Comparison of ENCODE assay signal across 11 cellular contexts in genomic region chr13:73924607-73925006, GRCh38.
DNase-seq lines count a peak whose midpoint lies in the region; ATAC-seq and TF ChIP-seq lines count a peak whose summit lies in the region.
"Had no signal": no experiment of that assay in that cellular context is flagged by ENCODE, and none has a peak within 500 bp of the region (broad histone marks: within the 10 kb centered on the region; RNA-seq: fewer than 3 reads in every experiment).

No MANE protein-coding gene starts in this region.

- WGBS in testis, 2 donors: 95 to 97% methylated on average over 1 of the region's 1 CpG

- H3K27ac ChIP-seq in testis: no peak overlapping the region
- H3K27ac ChIP-seq: C4-2B had no signal

- H3K27me3 Mint-ChIP-seq in T-cell: no peaks in the 10 kb centered on the region

- H3K4me1 Mint-ChIP-seq in T-cell: peaks cover 85 to 91% (median 86%) of the 10 kb centered on the region in 3 donors

- H3K27ac Mint-ChIP-seq in T-cell: peak overlapping the region; percentile 8 to 42
- H3K27ac Mint-ChIP-seq: GM23338 had no signal

- peak overlapping the region in 2 of 3 donors; percentile 29 to 37 for H3K4me3 Mint-ChIP-seq in T-cell
- H3K4me3 Mint-ChIP-seq: GM23338 had no signal

- intact Hi-C loops in testis (cut with DNase I; ENCODE audit: low total_unique reads): no loop called here

- H3K27me3 ChIP-seq in testis: no peaks in the 10 kb centered on the region

- POLR2A ChIA-PET in T-cell (lab: Charles Lee): interaction anchor here in 1 of 2 donors (0.6 kb wide), 1 partner anchor 14 kb away, joined by 3 read pairs; no protein-coding TSS in a partner anchor

- no peak for TF ChIP-seq CTCF in GM10266 (IDR thresholded peaks at IDR 0.05; ENCODE audit: control insufficient read depth, insufficient read depth, low read depth, missing control alignments)
- TF ChIP-seq CTCF in testis (IDR thresholded peaks at IDR 0.05): no peak

- TF ChIP-seq POLR2A in testis (IDR thresholded peaks at IDR 0.05): no peak

- no peaks in the 10 kb centered on the region for H3K9me3 ChIP-seq in testis

- peaks cover 31% of the 10 kb centered on the region for H3K36me3 Mint-ChIP-seq in T-cell

- H3K4me3 ChIP-seq in testis: no peak overlapping the region
- H3K4me3 ChIP-seq: GM23338 had no signal

- CTCF ChIA-PET in T-cell (lab: Charles Lee): interaction anchor here in 1 of 2 donors (0.6 kb wide), 1 partner anchor 76 kb away, joined by 3 read pairs; no protein-coding TSS in a partner anchor

- ATAC-seq in GM19351 (IDR thresholded peaks at IDR 0.05; ENCODE audit: unreplicated experiment): peak; percentile 99
- peak; percentile 97 for ATAC-seq in HG02938 (IDR thresholded peaks at IDR 0.05; ENCODE audit: unreplicated experiment)
- ATAC-seq in T-cell (replicated peaks in 1 of 4): no peak
- ATAC-seq: GM23338 had no signal

- H3K9me3 Mint-ChIP-seq in T-cell: no peaks in the 10 kb centered on the region
- H3K9me3 Mint-ChIP-seq: GM23338 had no signal

- no peaks in the 10 kb centered on the region for H3K4me1 ChIP-seq in testis

- H3K36me3 ChIP-seq in testis (ENCODE audit: low read depth, missing control alignments): no peaks in the 10 kb centered on the region

- DNase-seq in GM10266 (ENCODE audit: extremely low spot score) (peak; percentile 9), T-cell (no peak), testis (no peak), GOT3 (lab: John Stamatoyannopoulos, UW) (no peak), hypothalamus (lab: John Stamatoyannopoulos, UW) (no peak), superior temporal gyrus (ENCODE audit: extremely low spot score) (no peak)
- DNase-seq: Right ventricle myocardium superior had no signal

Comparison
In these comparisons a context has a peak if more than half of its experiments do, and no peak if none do; other contexts are left out.
1. ATAC-seq: peak in GM19351 (single experiment) and HG02938 (single experiment); none in T-cell (0 of 4).